Comparison of ENCODE assay signal across 13 cellular contexts in genomic region chr11:96169250-96169649, GRCh38.
DNase-seq lines count a peak whose midpoint lies in the region; ATAC-seq, FAIRE-seq and TF ChIP-seq lines count a peak whose summit lies in the region.
"Had no signal": no experiment of that assay in that cellular context is flagged by ENCODE, and none has a peak within 500 bp of the region (broad histone marks: within the 10 kb centered on the region; RNA-seq: fewer than 3 reads in every experiment).

No MANE protein-coding gene starts in this region.

- WGBS in IMR-90 (ENCODE audit: extremely low coverage in 2 of 2, insufficient read length in 1 of 2), 2 experiments = no CpG with 5 or more reads among the region's 3 CpGs
- WGBS in spleen, 5 donors = 62 to 77% (median 69%) methylated on average over 3 of the region's 3 CpGs
- WGBS in psoas muscle, 3 donors = 78 to 93% (median 83%) methylated on average over 3 of the region's 3 CpGs

- H3K27me3 ChIP-seq in IMR-90 (ENCODE audit: control insufficient read depth, insufficient read depth, low read length) (no peaks in the 10 kb centered on the region), spleen (replicated peaks in 1 of 7) (no peaks in the 10 kb centered on the region), psoas muscle (ENCODE audit: insufficient read depth in 3 of 3, low read length in 2 of 3) (no peaks in the 10 kb centered on the region)
- H3K27me3 ChIP-seq: testis had no signal

- no peaks in the 10 kb centered on the region for H3K27me3 Mint-ChIP-seq in activated naive CD8-positive, alpha-beta T cell treated with anti-CD3 and anti-CD28 coated beads, Interleukin-2, amount 50 U/mL, for 24 hours

- H3K4me1 ChIP-seq in IMR-90 (ENCODE audit: control insufficient read depth, insufficient read depth, low read length) (peaks cover 22% of the 10 kb centered on the region), kidney (ENCODE audit: control insufficient read depth in 1 of 2, insufficient read depth in 1 of 2, low read depth in 1 of 2, low read length in 2 of 2) (peaks cover 7 to 21% of the 10 kb centered on the region in 2 donors), spleen (peaks cover 6 to 65% (median 39%) of the 10 kb centered on the region in 6 donors), psoas muscle (peaks cover 4% of the 10 kb centered on the region)
- H3K4me1 ChIP-seq: testis had no signal

- TF ChIP-seq RAD21 in IMR-90 (IDR thresholded peaks at IDR 0.05; ENCODE audit: low read length) = no peak

- in situ Hi-C loops in IMR-90 (cut with MboI; ENCODE audit: low sequenced_read_pairs) = no loop called here

- dilution Hi-C loops in IMR-90 (cut with HindIII; ENCODE audit: low sequenced_read_pairs, unreplicated experiment) = no loop called here

- TF ChIP-seq POLR2A in IMR-90 (IDR thresholded peaks at IDR 0.05; ENCODE audit: low read depth, low read length) (no peak), spleen (IDR thresholded peaks at IDR 0.05) (no peak)

- BruUV-seq in IMR-90 (replicated peaks; lab: Mats Ljungman, UMichigan) = no TSS peak

- DNase-seq in IMR-90 (no peak), kidney (no peak), spleen (no peak), psoas muscle (no peak), MV-4-11 (lab: John Stamatoyannopoulos, UW) (no peak)
- DNase-seq in activated naive CD8-positive, alpha-beta T cell treated with anti-CD3 and anti-CD28 coated beads, Interleukin-2, amount 50 U/mL, for 24 hours = no peak
- DNase-seq: DND-41, NCI-H1417, OCI-M1 had no signal

- POLR2A ChIA-PET in IMR-90 (lab: Charles Lee; ENCODE audit: unreplicated experiment) = interaction anchor here (0.6 to 0.8 kb wide), 2 partner anchors 23 to 24 kb away, joined by 3 read pairs; no protein-coding TSS in a partner anchor

- TF ChIP-seq CTCF in IMR-90 (conservative IDR thresholded peaks at IDR 0.05; ENCODE audit: low read depth, low read length) (no peak), kidney (IDR thresholded peaks at IDR 0.05; ENCODE audit: borderline replicate concordance, extremely low read depth, insufficient read depth) (no peak), spleen (IDR thresholded peaks at IDR 0.05 in 8 of 11, conservative IDR thresholded peaks at IDR 0.05 in 3 of 11) (no peak), psoas muscle (IDR thresholded peaks at IDR 0.05) (no peak)

- peak overlapping the region; percentile 7 for H2BK5ac ChIP-seq in IMR-90 (ENCODE audit: low read depth, low read length, poor library complexity, severe bottlenecking)

- H2AK5ac ChIP-seq in IMR-90 (ENCODE audit: low read depth, low read length) = peak overlapping the region; percentile 18; the same call in 1 of the 2 replicates

- no peak overlapping the region for H3K4me3 ChIP-seq in IMR-90 (ENCODE audit: insufficient read depth, low read depth, low read length)
- no peak overlapping the region for H3K4me3 ChIP-seq in kidney (ENCODE audit: low read length in 2 of 2)
- H3K4me3 ChIP-seq in spleen = no peak overlapping the region
- no peak overlapping the region for H3K4me3 ChIP-seq in psoas muscle
- H3K4me3 ChIP-seq: testis had no signal

- peak overlapping the region; percentile 47 for H2AK9ac ChIP-seq in IMR-90 (replicated peaks; ENCODE audit: low read depth, low read length, poor library complexity)

- peak overlapping the region; percentile 2 to 4; a peak in 1 of 4 replicates for H4K8ac ChIP-seq in IMR-90 (ENCODE audit: low read depth in 2 of 2, low read length in 2 of 2)

- no peaks in the 10 kb centered on the region for H4K20me1 ChIP-seq in IMR-90 (ENCODE audit: insufficient read depth, low read length)

- CTCF ChIA-PET in IMR-90 (lab: Yijun Ruan, JAX) = no interaction called here

- H3K14ac ChIP-seq in IMR-90 (replicated peaks; ENCODE audit: low read depth, low read length) = no peak overlapping the region; the same call in 1 of the 2 replicates

- peak overlapping the region; percentile 37 for H2BK20ac ChIP-seq in IMR-90 (ENCODE audit: low read depth, low read length)

- H4K5ac ChIP-seq in IMR-90 (ENCODE audit: low read depth, low read length) = peak overlapping the region; percentile 67; the same call in 1 of the 2 replicates

- peak overlapping the region; percentile 39 for H3K18ac ChIP-seq in IMR-90 (ENCODE audit: low read depth, low read length)

- H2BK120ac ChIP-seq in IMR-90 (ENCODE audit: low read depth, low read length) = peak overlapping the region; percentile 75

- peaks cover 75% of the 10 kb centered on the region for H3K4me1 Mint-ChIP-seq in activated naive CD8-positive, alpha-beta T cell treated with anti-CD3 and anti-CD28 coated beads, Interleukin-2, amount 50 U/mL, for 24 hours

- peak overlapping the region; percentile 60 for H4K91ac ChIP-seq in IMR-90 (ENCODE audit: insufficient read depth, low read depth, low read length)

- H3K9me3 Mint-ChIP-seq in activated naive CD8-positive, alpha-beta T cell treated with anti-CD3 and anti-CD28 coated beads, Interleukin-2, amount 50 U/mL, for 24 hours = no peaks in the 10 kb centered on the region
- H3K9me3 Mint-ChIP-seq: activated T-helper 1 cell treated with anti-CD3 and anti-CD28 coated beads, Interleukin-12 subunit alpha, Interleukin-12 subunit beta, Interleukin-2, Interleukin-4 antibody, amounts not matched to agents 30 ng/mL and 10 ng/mL and 1 ng/mL, durations not matched to agents 14 hours and 24 hours and 36 hours had no signal

- H3K9me1 ChIP-seq in IMR-90 (ENCODE audit: insufficient read depth, low read length) = peaks cover 29% of the 10 kb centered on the region

- H3K36me3 ChIP-seq in IMR-90 (ENCODE audit: control insufficient read depth, insufficient read depth, low read length) (no peaks in the 10 kb centered on the region), kidney (ENCODE audit: control insufficient read depth in 1 of 2, insufficient read depth in 2 of 2, low read length in 2 of 2) (no peaks in the 10 kb centered on the region), spleen (no peaks in the 10 kb centered on the region), psoas muscle (ENCODE audit: insufficient read depth in 1 of 2, low read depth in 1 of 2) (no peaks in the 10 kb centered on the region)

- ATAC-seq in IMR-90 (ENCODE audit: low read depth) = no peak
- no peak for ATAC-seq in activated naive CD8-positive, alpha-beta T cell treated with anti-CD3 and anti-CD28 coated beads, Interleukin-2, amount 50 U/mL, for 24 hours
- ATAC-seq in GM18861 (IDR thresholded peaks at IDR 0.05; ENCODE audit: unreplicated experiment) = no peak
- ATAC-seq in psoas muscle = no peak
- ATAC-seq in HG03442 (IDR thresholded peaks at IDR 0.05; ENCODE audit: unreplicated experiment) = no peak

- no peak overlapping the region for H3K4me3 Mint-ChIP-seq in activated naive CD8-positive, alpha-beta T cell treated with anti-CD3 and anti-CD28 coated beads, Interleukin-2, amount 50 U/mL, for 24 hours
- H3K4me3 Mint-ChIP-seq: activated T-helper 1 cell treated with anti-CD3 and anti-CD28 coated beads, Interleukin-12 subunit alpha, Interleukin-12 subunit beta, Interleukin-2, Interleukin-4 antibody, amounts not matched to agents 30 ng/mL and 10 ng/mL and 1 ng/mL, durations not matched to agents 14 hours and 24 hours and 36 hours had no signal

- H3K9me3 ChIP-seq in IMR-90 (ENCODE audit: control insufficient read depth, insufficient read depth, low read length) (no peaks in the 10 kb centered on the region), kidney (ENCODE audit: control insufficient read depth in 1 of 2, low read length in 2 of 2) (no peaks in the 10 kb centered on the region), spleen (no peaks in the 10 kb centered on the region), psoas muscle (no peaks in the 10 kb centered on the region)
- H3K9me3 ChIP-seq: testis had no signal

- peak overlapping the region; percentile 2; the same call in 1 of the 2 replicates for H3K56ac ChIP-seq in IMR-90 (ENCODE audit: extremely low read depth, insufficient read depth, low read length)

- H3K4me2 ChIP-seq in IMR-90 (ENCODE audit: low read depth, low read length) = peak overlapping the region; percentile 44; the same call in 1 of the 2 replicates

- FAIRE-seq in kidney (lab: Jason Lieb, UNC) = no peak

- H3K79me1 ChIP-seq in IMR-90 (ENCODE audit: low read depth in 1 of 2, low read length in 2 of 2) = peaks cover 48 to 85% of the 10 kb centered on the region in 2 experiments

- H3K9ac ChIP-seq in IMR-90 (ENCODE audit: low read depth, low read length) (no peak overlapping the region), kidney (ENCODE audit: low read length in 2 of 2) (no peak overlapping the region)

- intact Hi-C loops in IMR-90 (cut with micrococcal nuclease) = no loop called here
- intact Hi-C loops in kidney (cut with DNase I) = no loop called here
- intact Hi-C loops in spleen (cut with DNase I; ENCODE audit: low total_unique reads) = no loop called here
- intact Hi-C loops in psoas muscle (cut with DNase I) = no loop called here

- peak overlapping the region; percentile 88; the same call in 1 of the 3 replicates for H2BK15ac ChIP-seq in IMR-90 (ENCODE audit: low read depth, low read length)

- H3K27ac ChIP-seq in IMR-90 (ENCODE audit: insufficient read depth, low read length) (peak overlapping the region; percentile 13), kidney (ENCODE audit: low read depth in 2 of 2, low read length in 2 of 2) (peak overlapping the region; percentile 33 to 36), spleen (peak overlapping the region in 7 of 8 donors; percentile 19 to 69 (median 64)), psoas muscle (no peak overlapping the region)

- H3K4ac ChIP-seq in IMR-90 (ENCODE audit: low read depth, low read length) = peak overlapping the region; percentile 32

- H3K36me3 Mint-ChIP-seq in activated naive CD8-positive, alpha-beta T cell treated with anti-CD3 and anti-CD28 coated beads, Interleukin-2, amount 50 U/mL, for 24 hours (ENCODE audit: low read depth) = peaks cover 28% of the 10 kb centered on the region

- H3K27ac Mint-ChIP-seq in activated naive CD8-positive, alpha-beta T cell treated with anti-CD3 and anti-CD28 coated beads, Interleukin-2, amount 50 U/mL, for 24 hours = peak overlapping the region; percentile 77
- H3K27ac Mint-ChIP-seq: activated T-helper 1 cell treated with anti-CD3 and anti-CD28 coated beads, Interleukin-12 subunit alpha, Interleukin-12 subunit beta, Interleukin-2, Interleukin-4 antibody, amounts not matched to agents 30 ng/mL and 10 ng/mL and 1 ng/mL, durations not matched to agents 14 hours and 24 hours and 36 hours had no signal

- H3K23ac ChIP-seq in IMR-90 (ENCODE audit: low read depth, low read length) = no peak overlapping the region; the same call in 1 of the 2 replicates

- no peak overlapping the region for H2AFZ ChIP-seq in IMR-90 (replicated peaks; ENCODE audit: low read length, poor library complexity)

TF ChIP-seq in IMR-90, 13 proteins besides CTCF, POLR2A, EP300 and RAD21 (continues in another document):
- TF ChIP-seq RFX5 (IDR thresholded peaks at IDR 0.05; ENCODE audit: low read depth, low read length) (no peak), MAFK (IDR thresholded peaks at IDR 0.05; ENCODE audit: low read depth, low read length) (no peak), FOS (IDR thresholded peaks at IDR 0.05; ENCODE audit: low read depth, low read length) (no peak), MXI1 (IDR thresholded peaks at IDR 0.05; ENCODE audit: borderline replicate concordance, low read depth, low read length) (no peak), BHLHE40 (IDR thresholded peaks at IDR 0.05; ENCODE audit: low read depth, low read length) (no peak)
